In genomic region chr17:44770526-44770925, GRCh38 we compare ENCODE assay signal across 19 cellular contexts. TPM values are rescaled to one million over a fixed set of nuclear protein-coding genes. Genes with fewer than 3 reads are reported as not detected.
"Had no signal": no experiment of that assay in that cellular context is flagged by ENCODE, and none has a peak within 500 bp of the region (broad histone marks: within the 10 kb centered on the region; RNA-seq: fewer than 3 reads in every experiment).

No MANE protein-coding gene starts in this region.

- DNase-seq: cortex of kidney; head of caudate nucleus; natural killer cell; occipital lobe; right lobe of liver; small intestine; stimulated activated CD4-positive, alpha-beta T cell treated with anti-CD3 and anti-CD28 coated beads, Interleukin-15, amount 100 ng/mL, for 24 hours; stimulated activated CD4-positive, alpha-beta T cell treated with anti-CD3 and anti-CD28 coated beads, Interleukin-4, amount 100 ng/mL, for 1 hour; stimulated activated CD8-positive, alpha-beta memory T cell treated with anti-CD3 and anti-CD28 coated beads, Interleukin-4, amount 100 ng/mL, for 48 hours; stimulated activated naive CD4-positive, alpha-beta T cell treated with Interleukin-2 at 50 U/mL for 16 hours; stomach; thyroid gland; trophoblast cell had no signal

- H3K4me3 Mint-ChIP-seq: memory B cell, natural killer cell had no signal

- H3K4me3 ChIP-seq: lung, pancreas, right lobe of liver, stomach, thyroid gland, vagina had no signal

- H3K9me3 ChIP-seq: pancreas, right lobe of liver, stomach, thyroid gland, vagina had no signal

- ATAC-seq: natural killer cell, pancreas, right lobe of liver had no signal

- H3K27ac ChIP-seq: pancreas, right lobe of liver, stomach, thyroid gland, vagina had no signal

- H3K27me3 ChIP-seq: pancreas, right lobe of liver, thyroid gland, vagina had no signal

- H3K27ac Mint-ChIP-seq: memory B cell, natural killer cell, progenitor cell of endocrine pancreas had no signal

- H3K36me3 ChIP-seq: pancreas, right lobe of liver, stomach, thyroid gland, vagina had no signal

- H3K9me3 Mint-ChIP-seq: memory B cell, natural killer cell had no signal

- H3K36me3 Mint-ChIP-seq: memory B cell, natural killer cell had no signal

RNA-seq across cellular contexts. Expression of gene GJC1, which starts 59.6 kb away (rescaled TPM):
- total RNA-seq: mononuclear cell had no signal
